18 cellular contexts compared by ENCODE assay signal in genomic region chr4:57195622-57196021, GRCh38.
DNase-seq lines count a peak whose midpoint lies in the region; ATAC-seq, FAIRE-seq and TF ChIP-seq lines count a peak whose summit lies in the region.
"Had no signal": no experiment of that assay in that cellular context is flagged by ENCODE, and none has a peak within 500 bp of the region (broad histone marks: within the 10 kb centered on the region; RNA-seq: fewer than 3 reads in every experiment).

No MANE protein-coding gene starts in this region.

- no peaks in the 10 kb centered on the region; the same call in 1 of the 3 replicates for H3K9me3 Mint-ChIP-seq in GM23338

- in situ Hi-C loops in K562 (cut with MboI): no loop called here

- 8% methylated on average over 23 of the region's 30 CpGs for WGBS in K562 (ENCODE audit: insufficient coverage, low coverage, missing lambda C conversion rate)

- no peak overlapping the region for H3K4me2 ChIP-seq in GM23338
- no peak overlapping the region for H3K4me2 ChIP-seq in K562 (ENCODE audit: insufficient read depth, low read length)

- H3K36me3 Mint-ChIP-seq in GM23338 (ENCODE audit: low read depth): 0 out of 3 replicates have a peak, but pooled peaks cover 3% of the 10 kb centered on the region
- H3K36me3 Mint-ChIP-seq: CD4-positive, alpha-beta memory T cell had no signal

- ATAC-seq in GM23338: no peak
- ATAC-seq in K562: peak; percentile 56; the same call in 2 of the 3 replicates
- peak; percentile 25 for ATAC-seq in upper lobe of right lung
- ATAC-seq in GM21529 (IDR thresholded peaks at IDR 0.05; ENCODE audit: unreplicated experiment): no peak
- ATAC-seq: GM12878 had no signal

- H2AFZ ChIP-seq in GM23338 (0 out of 2 replicates have a peak overlapping the region, but pooled peaks have one; percentile 33), K562 (ENCODE audit: low read depth, low read length) (no peak overlapping the region)

- no peak overlapping the region for H3K27ac ChIP-seq in GM23338 (ENCODE audit: low read depth)
- no peak overlapping the region for H3K27ac ChIP-seq in K562 (ENCODE audit: extremely low read depth, low read depth, low read length)
- no peak overlapping the region for H3K27ac ChIP-seq in upper lobe of right lung

- no peaks in the 10 kb centered on the region; the same call in 1 of the 2 replicates for H3K9me2 ChIP-seq in GM23338 (ENCODE audit: insufficient read depth)

- no peaks in the 10 kb centered on the region for H3K9me1 ChIP-seq in K562 (ENCODE audit: control insufficient read depth, insufficient read depth, low read length)

- H3K4me1 Mint-ChIP-seq in GM23338: peaks cover 33% of the 10 kb centered on the region

- intact Hi-C loops in K562 (cut with micrococcal nuclease): no loop called here
- intact Hi-C loops in upper lobe of right lung (cut with DNase I): no loop called here

- H3K36me3 ChIP-seq in GM06990 (ENCODE audit: control insufficient read depth, insufficient read depth, low read length) (no peaks in the 10 kb centered on the region), GM23338 (ENCODE audit: insufficient read depth) (no peaks in the 10 kb centered on the region), K562 (ENCODE audit: control insufficient read depth, insufficient read depth, low read length) (no peaks in the 10 kb centered on the region), upper lobe of right lung (no peaks in the 10 kb centered on the region)

- FAIRE-seq in K562 (lab: Jason Lieb, UNC): no peak
- FAIRE-seq: G401.6, GM12878, GM19239, H54 had no signal

- no peak overlapping the region for H3K27ac Mint-ChIP-seq in GM23338
- H3K27ac Mint-ChIP-seq: CD4-positive, alpha-beta memory T cell had no signal

- H3K9me3 ChIP-seq in K562 (replicated peaks; ENCODE audit: control insufficient read depth, insufficient read depth, low read depth, low read length) (no peaks in the 10 kb centered on the region), upper lobe of right lung (no peaks in the 10 kb centered on the region)

- BruUV-seq in K562 (replicated peaks; lab: Mats Ljungman, UMichigan): no TSS peak

- no peaks in the 10 kb centered on the region for H4K20me1 ChIP-seq in GM23338 (replicated peaks; ENCODE audit: insufficient read depth)
- H4K20me1 ChIP-seq in K562 (replicated peaks; ENCODE audit: control insufficient read depth, insufficient read depth, low read length): no peaks in the 10 kb centered on the region

- H3K4me3 ChIP-seq in GM06990 (replicated peaks; ENCODE audit: low read depth, low read length) (no peak overlapping the region), GM23338 (no peak overlapping the region), K562 (no peak overlapping the region), upper lobe of right lung (no peak overlapping the region)
- H3K4me3 ChIP-seq: GM12878 had no signal

- H3K4me1 ChIP-seq in GM23338 (ENCODE audit: insufficient read depth) (peaks cover 30% of the 10 kb centered on the region), K562 (replicated peaks in 1 of 2; ENCODE audit: control insufficient read depth in 2 of 2, insufficient read depth in 2 of 2, low read length in 2 of 2) (peaks cover 0 to 9% of the 10 kb centered on the region in 2 experiments; a peak in 2 of 5 replicates), upper lobe of right lung (no peaks in the 10 kb centered on the region)

- no peak overlapping the region for H3K4me3 Mint-ChIP-seq in GM23338
- H3K4me3 Mint-ChIP-seq: CD4-positive, alpha-beta memory T cell had no signal

- no peak for TF ChIP-seq RAD21 in K562 (CRISPR knock-in tag; conservative IDR thresholded peaks at IDR 0.05 in 1 of 2, IDR thresholded peaks at IDR 0.05 in 1 of 2)

- no peak overlapping the region for H3K9ac ChIP-seq in K562 (ENCODE audit: insufficient read depth in 1 of 2, low read depth in 2 of 2, low read length in 2 of 2)

- CTCF ChIA-PET in K562 (lab: Yijun Ruan, JAX; ENCODE audit: low intra/inter-chr PET ratio): no interaction called here

- H3K27me3 ChIP-seq in GM06990 (replicated peaks; ENCODE audit: control insufficient read depth, insufficient read depth, low read length) (no peaks in the 10 kb centered on the region), GM23338 (ENCODE audit: insufficient read depth) (peaks cover 17% of the 10 kb centered on the region), K562 (ENCODE audit: control insufficient read depth in 2 of 2, insufficient read depth in 2 of 2, low read length in 2 of 2) (peaks cover 7 to 13% of the 10 kb centered on the region in 2 experiments; a peak in 3 of 5 replicates), upper lobe of right lung (peaks cover 4% of the 10 kb centered on the region)

- H3K27me3 Mint-ChIP-seq in GM23338 (ENCODE audit: insufficient read depth, low read depth, poor library complexity): peaks cover 8% of the 10 kb centered on the region

- DNase-seq in GM06990 (ENCODE audit: extremely low read depth, insufficient read length) (peak; percentile 3), GM23338 (ENCODE audit: low spot score) (no peak), K562 (ENCODE audit: extremely low read depth in 1 of 4, low spot score in 3 of 4) (peak in 2 of 4 experiments; percentile 4 to 12), upper lobe of right lung (no peak), glomerular visceral epithelial cell (ENCODE audit: extremely low spot score) (no peak)
- DNase-seq: C1 segment of cervical spinal cord; Calu3; CD4-positive, alpha-beta memory T cell; COR-L47; DMS53; DND-41; GOT3; HCEC 1CT had no signal

- no peak for TF ChIP-seq EP300 in K562 (IDR thresholded peaks at IDR 0.05; ENCODE audit: low read length)

- H3F3A ChIP-seq in GM23338 (replicated peaks; ENCODE audit: low read depth): no peaks in the 10 kb centered on the region

- POLR2A ChIA-PET in K562 (lab: Yijun Ruan, JAX): no interaction called here

- H3K79me2 ChIP-seq in GM23338 (replicated peaks; ENCODE audit: insufficient read depth): no peaks in the 10 kb centered on the region
- no peaks in the 10 kb centered on the region for H3K79me2 ChIP-seq in K562 (ENCODE audit: control insufficient read depth, insufficient read depth, low read length)

- TF ChIP-seq CTCF in GM06990 (IDR thresholded peaks at IDR 0.05; ENCODE audit: insufficient read depth, low read length, poor library complexity, severe bottlenecking) (no peak), GM23338 (conservative IDR thresholded peaks at IDR 0.05; ENCODE audit: low read depth in 2 of 2) (no peak), K562 (IDR thresholded peaks at IDR 0.05 in 2 of 3, conservative IDR thresholded peaks at IDR 0.05 in 1 of 3; ENCODE audit: insufficient read depth in 2 of 3, low read depth in 1 of 3, low read length in 3 of 3) (no peak), upper lobe of right lung (IDR thresholded peaks at IDR 0.05) (no peak)

- TF ChIP-seq POLR2A in K562 (conservative IDR thresholded peaks at IDR 0.05): no peak

TF ChIP-seq in GM23338, 12 proteins besides CTCF, POLR2A, EP300 and RAD21:
- no peak for TF ChIP-seq JUNB (IDR thresholded peaks at IDR 0.05; ENCODE audit: unreplicated experiment)
TF ChIP-seq in GM23338: peak in this region for 0.

TF ChIP-seq in K562, 482 proteins besides CTCF, POLR2A, EP300 and RAD21 (continues in another document):
- peak; percentile 53 for TF ChIP-seq EGR1 (conservative IDR thresholded peaks at IDR 0.05)
- TF ChIP-seq SOX6 (IDR thresholded peaks at IDR 0.05): no peak
- TF ChIP-seq SRSF7 (optimal IDR thresholded peaks at IDR 0.05; ENCODE audit: low read depth, low read length): no peak
- no peak for TF ChIP-seq MXI1 (IDR thresholded peaks at IDR 0.05; ENCODE audit: low read depth, low read length)
- no peak for TF ChIP-seq TFAP4 (CRISPR knock-in tag; IDR thresholded peaks at IDR 0.05; ENCODE audit: borderline replicate concordance)
- TF ChIP-seq HDAC3 (IDR thresholded peaks at IDR 0.05; ENCODE audit: borderline replicate concordance, partially characterized antibody): no peak

Comparison
In these comparisons a context has a peak if more than half of its experiments do, and no peak if none do; other contexts are left out.
1. ATAC-seq: peak in K562 (single experiment) and upper lobe of right lung (single experiment); none in GM23338 (single experiment) and GM21529 (single experiment).